In genomic region chr4:87493147-87493546, GRCh38 we compare ENCODE assay signal across 1 cellular context.
TF ChIP-seq lines count a peak whose summit lies in the region.

No MANE protein-coding gene starts in this region.

TF ChIP-seq in GM23338, 12 proteins besides CTCF, POLR2A, EP300 and RAD21 (continued from another document):
- TF ChIP-seq ZNF462 (CRISPR knock-in tag; IDR thresholded peaks at IDR 0.05), result no peak
- no peak for TF ChIP-seq EZH2 (IDR thresholded peaks at IDR 0.05; ENCODE audit: low read depth, unreplicated experiment)
- TF ChIP-seq CREB1 (CRISPR knock-in tag; IDR thresholded peaks at IDR 0.05; ENCODE audit: low read depth), result no peak
- no peak for TF ChIP-seq EZH2phosphoT487 (IDR thresholded peaks at IDR 0.05; ENCODE audit: unreplicated experiment)
- TF ChIP-seq ZNF114 (CRISPR knock-in tag; IDR thresholded peaks at IDR 0.05), result no peak
